In genomic region chr14:91410781-91411536, GRCh38 we compare ENCODE assay signal across 12 cellular contexts. TPM values are rescaled to one million over a fixed set of nuclear protein-coding genes. Genes with fewer than 3 reads are reported as not detected.
DNase-seq lines count a peak whose midpoint lies in the region; ATAC-seq lines count a peak whose summit lies in the region.
"Had no signal": no experiment of that assay in that cellular context is flagged by ENCODE, and none has a peak within 500 bp of the region (broad histone marks: within the 10 kb centered on the region; RNA-seq: fewer than 3 reads in every experiment).

No MANE protein-coding gene starts in this region.

- no peak for ATAC-seq in GM21619 (IDR thresholded peaks at IDR 0.05; ENCODE audit: unreplicated experiment)

- DNase-seq in NOMO-1 treated with DMSO at 0.1 percent for 48 hours (lab: John Stamatoyannopoulos, UW; ENCODE audit: unreplicated experiment) (peak; percentile 31), NOMO-1 treated with dmso at 0.1 percent for 144 hours (lab: John Stamatoyannopoulos, UW; ENCODE audit: unreplicated experiment) (no peak), NCI-H2196 treated with DMSO at 0.1 percent for 48 hours (lab: John Stamatoyannopoulos, UW; ENCODE audit: unreplicated experiment) (no peak), GM03348 (ENCODE audit: low spot score) (no peak)
- DNase-seq in Jurkat, Clone E6-1 (ENCODE audit: low read depth, low spot score) = peak; percentile 75
- no peak for DNase-seq in activated naive CD8-positive, alpha-beta T cell treated with anti-CD3 and anti-CD28 coated beads for 36 hours
- peak; percentile 40 for DNase-seq in stimulated activated CD8-positive, alpha-beta memory T cell treated with anti-CD3 and anti-CD28 coated beads, Interleukin-4, amount 100 ng/mL, for 48 hours
- DNase-seq: colonic mucosa; hippocampal formation; NCI-H2029; stimulated activated CD4-positive, alpha-beta T cell treated with anti-CD3 and anti-CD28 coated beads, Interleukin-2, amount 100 ng/mL, for 24 hours had no signal

- H3K4me1 Mint-ChIP-seq in activated naive CD8-positive, alpha-beta T cell treated with anti-CD3 and anti-CD28 coated beads for 36 hours = peaks cover 83% of the 10 kb centered on the region

- peak overlapping the region; percentile 58 for H3K4me3 Mint-ChIP-seq in activated naive CD8-positive, alpha-beta T cell treated with anti-CD3 and anti-CD28 coated beads for 36 hours

- H3K4me3 ChIP-seq in Jurkat, Clone E6-1 (ENCODE audit: low read length) = peak overlapping the region; percentile 39
- H3K4me3 ChIP-seq: colonic mucosa had no signal

- peaks cover 77% of the 10 kb centered on the region for H3K36me3 Mint-ChIP-seq in activated naive CD8-positive, alpha-beta T cell treated with anti-CD3 and anti-CD28 coated beads for 36 hours

- no peaks in the 10 kb centered on the region for H3K27me3 Mint-ChIP-seq in activated naive CD8-positive, alpha-beta T cell treated with anti-CD3 and anti-CD28 coated beads for 36 hours

- peak overlapping the region; percentile 88 for H3K27ac Mint-ChIP-seq in activated naive CD8-positive, alpha-beta T cell treated with anti-CD3 and anti-CD28 coated beads for 36 hours

- no peaks in the 10 kb centered on the region for H3K9me3 Mint-ChIP-seq in activated naive CD8-positive, alpha-beta T cell treated with anti-CD3 and anti-CD28 coated beads for 36 hours

RNA-seq across cellular contexts. Expression of gene CCDC88C, which starts 6.7 kb away (rescaled TPM):
- polyA plus RNA-seq in Jurkat, Clone E6-1 (2012; ENCODE audit: insufficient read depth, insufficient read length) = 52.9 TPM
- total RNA-seq in activated naive CD8-positive, alpha-beta T cell treated with anti-CD3 and anti-CD28 coated beads for 36 hours = 10 to 100 TPM; 55.1 to 56.7 TPM

Comparison
In these comparisons a context has a peak if more than half of its experiments do, and no peak if none do; other contexts are left out.
1. DNase-seq: peak in NOMO-1 treated with DMSO at 0.1 percent for 48 hours (single experiment), Jurkat, Clone E6-1 (single experiment) and stimulated activated CD8-positive, alpha-beta memory T cell treated with anti-CD3 and anti-CD28 coated beads, Interleukin-4, amount 100 ng/mL, for 48 hours (single experiment); none in NOMO-1 treated with dmso at 0.1 percent for 144 hours (single experiment), activated naive CD8-positive, alpha-beta T cell treated with anti-CD3 and anti-CD28 coated beads for 36 hours (single experiment), NCI-H2196 treated with DMSO at 0.1 percent for 48 hours (single experiment) and GM03348 (single experiment).